Comparison of ENCODE assay signal across 15 cellular contexts in genomic region chr5:26192496-26192895, GRCh38.
DNase-seq lines count a peak whose midpoint lies in the region; ATAC-seq and TF ChIP-seq lines count a peak whose summit lies in the region.
"Had no signal": no experiment of that assay in that cellular context is flagged by ENCODE, and none has a peak within 500 bp of the region (broad histone marks: within the 10 kb centered on the region; RNA-seq: fewer than 3 reads in every experiment).

No MANE protein-coding gene starts in this region.

- H2BK12ac ChIP-seq in H9 (ENCODE audit: insufficient read length, low read depth, low read length): no peak overlapping the region

- H3K23me2 ChIP-seq in H9 (ENCODE audit: insufficient read length, low read depth, low read length, poor library complexity, severe bottlenecking): no peaks in the 10 kb centered on the region

- H3K4me3 ChIP-seq in mammary epithelial cell (replicated peaks in 1 of 3; ENCODE audit: insufficient read depth in 1 of 3, low read depth in 2 of 3, low read length in 3 of 3): no peak overlapping the region
- no peak overlapping the region for H3K4me3 ChIP-seq in PC-3 (ENCODE audit: low read length)
- no peak overlapping the region for H3K4me3 ChIP-seq in choroid plexus epithelial cell (ENCODE audit: low read depth, low read length)
- no peak overlapping the region for H3K4me3 ChIP-seq in neural progenitor cell
- H3K4me3 ChIP-seq: GM23338 had no signal

- DNase-seq in MCF 10A (ENCODE audit: unreplicated experiment) (peak; percentile 27), mammary epithelial cell (no peak), PC-3 (peak; percentile 81), choroid plexus epithelial cell (ENCODE audit: low read depth) (peak; percentile 0), neural progenitor cell (ENCODE audit: low spot score) (no peak), ecto neural progenitor cell (ENCODE audit: low spot score) (no peak), NOMO-1 treated with DMSO at 0.1 percent for 48 hours (lab: John Stamatoyannopoulos, UW; ENCODE audit: unreplicated experiment) (no peak), H9 (no peak)
- DNase-seq: C1 segment of cervical spinal cord, HFFc6, NCI-H1436, NCI-H2081, NCI-H510A, SIG-M5 had no signal

- H3K36me3 Mint-ChIP-seq in MCF 10A (ENCODE audit: insufficient read depth, unreplicated experiment): no peaks in the 10 kb centered on the region
- H3K36me3 Mint-ChIP-seq in neural progenitor cell: no peaks in the 10 kb centered on the region
- H3K36me3 Mint-ChIP-seq in H9 (ENCODE audit: insufficient read depth in 1 of 3, low read depth in 3 of 3): no peaks in the 10 kb centered on the region

- no peak overlapping the region for H4K5ac ChIP-seq in H9 (ENCODE audit: insufficient read length, low read depth, low read length)

- H3K4me3 Mint-ChIP-seq in MCF 10A (ENCODE audit: unreplicated experiment): no peak overlapping the region
- no peak overlapping the region for H3K4me3 Mint-ChIP-seq in neural progenitor cell
- H3K4me3 Mint-ChIP-seq in H9: no peak overlapping the region
- H3K4me3 Mint-ChIP-seq: GM23338, HFFc6 had no signal

- ATAC-seq in PC-3: peak; percentile 88
- ATAC-seq: GM23338 had no signal

- H3K36me3 ChIP-seq in mammary epithelial cell (ENCODE audit: insufficient read depth, low read length) (no peaks in the 10 kb centered on the region), PC-3 (ENCODE audit: low read depth, low read length) (no peaks in the 10 kb centered on the region), neural progenitor cell (no peaks in the 10 kb centered on the region)

- no peak overlapping the region for H3K18ac ChIP-seq in H9 (ENCODE audit: insufficient read length, low read depth, low read length)

- in situ Hi-C loops in mammary epithelial cell (cut with MboI; ENCODE audit: low sequenced_read_pairs in 2 of 2): no loop called here

- no peak overlapping the region for H2BK15ac ChIP-seq in H9 (ENCODE audit: low read depth, low read length)

- H2BK20ac ChIP-seq in H9 (ENCODE audit: low read depth, low read length, poor library complexity, severe bottlenecking): no peak overlapping the region

- dilution Hi-C loops in mammary epithelial cell (cut with HindIII; ENCODE audit: low sequenced_read_pairs): no loop called here

- H3K27me3 ChIP-seq in mammary epithelial cell (ENCODE audit: insufficient read depth, low read length): no peaks in the 10 kb centered on the region
- no peaks in the 10 kb centered on the region for H3K27me3 ChIP-seq in PC-3 (ENCODE audit: low read length)
- no peaks in the 10 kb centered on the region for H3K27me3 ChIP-seq in neural progenitor cell
- H3K27me3 ChIP-seq in H9 (ENCODE audit: insufficient read depth, low read length): no peaks in the 10 kb centered on the region

- H2BK5ac ChIP-seq in H9 (ENCODE audit: insufficient read length, low read length): no peak overlapping the region

- no peaks in the 10 kb centered on the region for H3K9me2 ChIP-seq in PC-3 (replicated peaks; ENCODE audit: low read length)

- no peaks in the 10 kb centered on the region for H3K79me1 ChIP-seq in H9 (ENCODE audit: insufficient read depth, low read depth, low read length, poor library complexity, severe bottlenecking)

- H3K4ac ChIP-seq in H9 (ENCODE audit: low read depth, low read length): no peak overlapping the region

- no peak overlapping the region for H3K14ac ChIP-seq in H9 (ENCODE audit: insufficient read depth, low read length)

- POLR2A ChIA-PET in MCF 10A (lab: Yijun Ruan, JAX) (interaction anchor here (0.5 to 0.7 kb wide), 2 partner anchors 77 to 1369 kb away, joined by 3 read pairs; no protein-coding TSS in a partner anchor), PC-3 (lab: Charles Lee; ENCODE audit: unreplicated experiment) (no interaction called here)

- H2AFZ ChIP-seq in mammary epithelial cell (ENCODE audit: low read depth, low read length): no peak overlapping the region
- H2AFZ ChIP-seq in PC-3 (ENCODE audit: low read length): no peak overlapping the region
- H2AFZ ChIP-seq in neural progenitor cell (replicated peaks): no peak overlapping the region
- H2AFZ ChIP-seq in H9 (ENCODE audit: low read length): no peak overlapping the region
- H2AFZ ChIP-seq: GM23338 had no signal

- H3K9me3 Mint-ChIP-seq in MCF 10A (ENCODE audit: unreplicated experiment) (peaks cover 8% of the 10 kb centered on the region), neural progenitor cell (no peaks in the 10 kb centered on the region), H9 (no peaks in the 10 kb centered on the region)
- H3K9me3 Mint-ChIP-seq: GM23338 had no signal

- H3K27ac ChIP-seq in mammary epithelial cell (ENCODE audit: insufficient read depth, low read depth, low read length) (no peak overlapping the region), PC-3 (ENCODE audit: low read length) (peak overlapping the region; percentile 30), neural progenitor cell (no peak overlapping the region), H9 (ENCODE audit: insufficient read length, low read depth, low read length) (no peak overlapping the region)

- H2BK120ac ChIP-seq in H9 (ENCODE audit: low read depth, low read length, poor library complexity, severe bottlenecking): no peak overlapping the region

- H3K9me3 ChIP-seq in mammary epithelial cell (replicated peaks; ENCODE audit: insufficient read depth, low read length): peaks cover 5% of the 10 kb centered on the region
- no peaks in the 10 kb centered on the region for H3K9me3 ChIP-seq in PC-3 (ENCODE audit: low read length)
- H3K9me3 ChIP-seq in neural progenitor cell (ENCODE audit: low read depth): no peaks in the 10 kb centered on the region
- H3K9me3 ChIP-seq in H9 (ENCODE audit: control insufficient read depth, low read depth, low read length): no peaks in the 10 kb centered on the region

- H3K4me1 Mint-ChIP-seq in MCF 10A (ENCODE audit: insufficient read depth, unreplicated experiment): peaks cover 7% of the 10 kb centered on the region
- H3K4me1 Mint-ChIP-seq in neural progenitor cell: no peaks in the 10 kb centered on the region
- no peaks in the 10 kb centered on the region for H3K4me1 Mint-ChIP-seq in H9
- H3K4me1 Mint-ChIP-seq: GM23338 had no signal

- intact Hi-C loops in MCF 10A (cut with micrococcal nuclease): no loop called here
- intact Hi-C loops in mammary epithelial cell (cut with micrococcal nuclease): no loop called here
- intact Hi-C loops in PC-3 (cut with micrococcal nuclease): loop anchor here (5.0 kb wide), 1 partner anchor 90 kb away; no protein-coding TSS in a partner anchor

- H3K79me2 ChIP-seq in mammary epithelial cell (ENCODE audit: insufficient read depth, low read length) (no peaks in the 10 kb centered on the region), PC-3 (ENCODE audit: low read length) (no peaks in the 10 kb centered on the region), neural progenitor cell (ENCODE audit: low read depth) (no peaks in the 10 kb centered on the region), H9 (ENCODE audit: insufficient read depth, low read length) (no peaks in the 10 kb centered on the region)

- CTCF ChIA-PET in MCF 10A (lab: Yijun Ruan, JAX) (interaction anchor here (0.7 kb wide), 1 partner anchor 88 kb away, joined by 3 read pairs; no protein-coding TSS in a partner anchor), mammary epithelial cell (lab: Charles Lee; ENCODE audit: low non-redundant PET) (no interaction called here), PC-3 (lab: Charles Lee) (no interaction called here)

- no peak overlapping the region for H2AK5ac ChIP-seq in H9 (ENCODE audit: insufficient read length, low read length)

- H3K56ac ChIP-seq in H9 (ENCODE audit: insufficient read length, low read depth, low read length): no peak overlapping the region

- H3K27me3 Mint-ChIP-seq in MCF 10A (ENCODE audit: insufficient read depth, unreplicated experiment) (no peaks in the 10 kb centered on the region), neural progenitor cell (ENCODE audit: insufficient read depth, low read depth) (no peaks in the 10 kb centered on the region), H9 (ENCODE audit: low read depth) (no peaks in the 10 kb centered on the region)

- H3K27ac Mint-ChIP-seq in MCF 10A (ENCODE audit: low read depth, unreplicated experiment) (no peak overlapping the region), neural progenitor cell (no peak overlapping the region), H9 (no peak overlapping the region)
- H3K27ac Mint-ChIP-seq: GM23338, HFFc6 had no signal

- H3K4me2 ChIP-seq in mammary epithelial cell (ENCODE audit: insufficient read depth, low read depth, low read length) (no peak overlapping the region), PC-3 (ENCODE audit: low read length) (no peak overlapping the region), neural progenitor cell (no peak overlapping the region), H9 (ENCODE audit: insufficient read depth, insufficient read length, low read length) (no peak overlapping the region)
- H3K4me2 ChIP-seq: GM23338 had no signal

- TF ChIP-seq CTCF in MCF 10A (IDR thresholded peaks at IDR 0.05; ENCODE audit: unreplicated experiment) (no peak), mammary epithelial cell (conservative IDR thresholded peaks at IDR 0.05 in 1 of 2, IDR thresholded peaks at IDR 0.05 in 1 of 2; ENCODE audit: extremely low read depth in 1 of 2, insufficient read depth in 1 of 2, low read depth in 1 of 2, low read length in 2 of 2) (no peak), PC-3 (conservative IDR thresholded peaks at IDR 0.05; ENCODE audit: low read depth, low read length) (no peak), choroid plexus epithelial cell (conservative IDR thresholded peaks at IDR 0.05; ENCODE audit: low read depth, low read length) (no peak), neural progenitor cell (IDR thresholded peaks at IDR 0.05) (no peak), H9 (conservative IDR thresholded peaks at IDR 0.05) (no peak)

- no peak overlapping the region for H3T11ph ChIP-seq in H9 (ENCODE audit: low read length)

- H4K20me1 ChIP-seq in mammary epithelial cell (ENCODE audit: insufficient read depth, low read length): no peaks in the 10 kb centered on the region
- H4K20me1 ChIP-seq in PC-3 (ENCODE audit: low read length): no peaks in the 10 kb centered on the region
- H4K20me1 ChIP-seq in neural progenitor cell (ENCODE audit: low read depth): no peaks in the 10 kb centered on the region
- H4K20me1 ChIP-seq in H9 (ENCODE audit: control insufficient read depth, insufficient read depth, insufficient read length): no peaks in the 10 kb centered on the region

- no peak overlapping the region for H4K8ac ChIP-seq in H9 (replicated peaks; ENCODE audit: insufficient read length, low read depth, low read length)

- no peak overlapping the region for H4K91ac ChIP-seq in H9 (ENCODE audit: insufficient read length, low read depth, low read length)

- H3K9ac ChIP-seq in mammary epithelial cell (ENCODE audit: insufficient read depth, low read length) (no peak overlapping the region), PC-3 (ENCODE audit: low read length) (no peak overlapping the region), neural progenitor cell (no peak overlapping the region), H9 (ENCODE audit: extremely low read depth, insufficient read length, low read length) (no peak overlapping the region)

- BruUV-seq in MCF 10A (replicated peaks; lab: Mats Ljungman, UMichigan): no TSS peak
- no TSS peak for BruUV-seq in mammary epithelial cell (replicated peaks; lab: Mats Ljungman, UMichigan)
- no TSS peak for BruUV-seq in PC-3 (replicated peaks; lab: Mats Ljungman, UMichigan)

- H3K23ac ChIP-seq in H9 (ENCODE audit: insufficient read length, low read depth, low read length): no peak overlapping the region

- H3K4me1 ChIP-seq in mammary epithelial cell (ENCODE audit: insufficient read depth, low read length) (no peaks in the 10 kb centered on the region), PC-3 (ENCODE audit: insufficient read depth, low read length) (peaks cover 7% of the 10 kb centered on the region; the same call in 1 of the 2 replicates), neural progenitor cell (no peaks in the 10 kb centered on the region), H9 (ENCODE audit: insufficient read depth, low read length) (no peaks in the 10 kb centered on the region)

- H3F3A ChIP-seq in PC-3 (ENCODE audit: low read length, unreplicated experiment): no peaks in the 10 kb centered on the region
- H3F3A ChIP-seq in neural progenitor cell (ENCODE audit: low read depth): no peaks in the 10 kb centered on the region

Comparison
In these comparisons a context has a peak if more than half of its experiments do, and no peak if none do; other contexts are left out.
1. DNase-seq: peak in MCF 10A (single experiment), PC-3 (single experiment) and choroid plexus epithelial cell (single experiment); none in mammary epithelial cell (single experiment), neural progenitor cell (single experiment), ecto neural progenitor cell (single experiment), NOMO-1 treated with DMSO at 0.1 percent for 48 hours (single experiment) and H9 (single experiment).